In the genomic region with DNA sequence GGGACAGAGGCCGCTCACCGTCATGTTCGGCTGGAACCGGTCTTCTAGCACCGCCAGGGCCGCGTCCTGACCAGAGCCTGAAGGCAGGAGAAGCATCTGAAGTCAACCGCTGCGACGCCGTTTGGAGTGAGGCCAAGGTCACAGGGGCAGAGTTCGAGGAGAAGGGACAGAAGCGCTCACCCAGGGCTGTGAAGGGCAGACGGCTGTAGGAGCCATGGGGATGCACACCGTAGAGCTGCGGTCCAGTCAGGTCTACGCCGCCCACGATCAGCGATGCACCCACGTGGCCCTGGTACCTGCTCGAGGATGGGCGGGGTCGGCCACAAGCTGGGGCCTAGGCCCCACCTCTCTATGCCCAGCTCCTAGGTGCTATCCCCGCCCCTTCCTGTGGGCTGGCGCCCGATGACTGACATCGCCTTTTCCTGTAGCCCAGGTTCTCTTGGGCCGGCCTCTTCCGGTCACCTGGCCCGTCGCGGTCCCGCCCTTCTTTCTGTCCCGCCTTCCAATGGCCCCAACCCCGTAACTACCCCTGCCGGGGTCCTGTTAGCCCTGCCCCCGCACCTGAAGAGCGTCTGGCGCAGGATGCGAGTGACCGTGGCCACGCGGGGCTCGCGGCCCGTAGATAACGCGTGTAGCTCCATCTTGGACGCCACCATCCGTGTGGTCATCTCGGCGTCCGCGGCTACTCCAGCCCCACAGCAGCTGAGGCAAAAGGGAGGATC, we compare ENCODE assay signal across 8 cellular contexts.
DNase-seq lines count a peak whose midpoint lies in the region; ATAC-seq and TF ChIP-seq lines count a peak whose summit lies in the region.

No MANE protein-coding gene starts in this region.

- DNase-seq in DMS 273 treated with DMSO at 0.1 percent for 48 hours (lab: John Stamatoyannopoulos, UW) (peak; percentile 94), HuH-7.5 (ENCODE audit: low spot score) (peak; percentile 100), activated T-cell treated with anti-CD3 and anti-CD28 coated beads for 24 hours (ENCODE audit: low read depth) (peak; percentile 95), epidermal melanocyte (ENCODE audit: insufficient read length, low spot score) (peak; percentile 100), middle frontal gyrus (ENCODE audit: extremely low spot score, low spot score) (peak; percentile 90)
- DNase-seq in stimulated activated CD8-positive, alpha-beta memory T cell treated with anti-CD3 and anti-CD28 coated beads, Interleukin-2, amount 100 ng/mL, for 1 hour (ENCODE audit: low read depth in 2 of 2), result peak; percentile 87

- peaks cover 42% of the 10 kb centered on the region for H3K79me2 ChIP-seq in OCI-LY3 (ENCODE audit: low read length)

- H3K4me1 ChIP-seq in OCI-LY3 (ENCODE audit: low read length), result peaks cover 16% of the 10 kb centered on the region

- peak overlapping the region; percentile 98 for H3K27ac ChIP-seq in OCI-LY3 (ENCODE audit: low read length)

- H4K20me1 ChIP-seq in OCI-LY3 (ENCODE audit: insufficient read depth, low read length), result peaks cover 8% of the 10 kb centered on the region

- H3K4me3 ChIP-seq in OCI-LY3 (ENCODE audit: low read length), result peak overlapping the region; percentile 93

- no peaks in the 10 kb centered on the region for H3K27me3 ChIP-seq in OCI-LY3 (ENCODE audit: low read depth, low read length)

- H3K36me3 ChIP-seq in OCI-LY3 (replicated peaks; ENCODE audit: low read depth, low read length), result peaks cover 54% of the 10 kb centered on the region

- no peak for TF ChIP-seq CTCF in OCI-LY3 (IDR thresholded peaks at IDR 0.05; ENCODE audit: low read depth, low read length)

- H2AFZ ChIP-seq in OCI-LY3 (ENCODE audit: low read depth, low read length), result no peak overlapping the region

- peak overlapping the region; percentile 98 for H3K9ac ChIP-seq in OCI-LY3 (ENCODE audit: low read length)

- peak; percentile 82 for ATAC-seq in GM21528 (IDR thresholded peaks at IDR 0.05; ENCODE audit: low FRiP score, unreplicated experiment)

- H3K9me3 ChIP-seq in OCI-LY3 (ENCODE audit: insufficient read depth, low read length), result no peaks in the 10 kb centered on the region

- peak overlapping the region; percentile 100 for H3K4me2 ChIP-seq in OCI-LY3 (ENCODE audit: low read length)

Comparison
In these comparisons a context has a peak if more than half of its experiments do, and no peak if none do; other contexts are left out.
1. Peak in every context shown above with its lines: DNase-seq, ATAC-seq, H3K4me3 ChIP-seq and H3K27ac ChIP-seq.